In the genomic region with DNA sequence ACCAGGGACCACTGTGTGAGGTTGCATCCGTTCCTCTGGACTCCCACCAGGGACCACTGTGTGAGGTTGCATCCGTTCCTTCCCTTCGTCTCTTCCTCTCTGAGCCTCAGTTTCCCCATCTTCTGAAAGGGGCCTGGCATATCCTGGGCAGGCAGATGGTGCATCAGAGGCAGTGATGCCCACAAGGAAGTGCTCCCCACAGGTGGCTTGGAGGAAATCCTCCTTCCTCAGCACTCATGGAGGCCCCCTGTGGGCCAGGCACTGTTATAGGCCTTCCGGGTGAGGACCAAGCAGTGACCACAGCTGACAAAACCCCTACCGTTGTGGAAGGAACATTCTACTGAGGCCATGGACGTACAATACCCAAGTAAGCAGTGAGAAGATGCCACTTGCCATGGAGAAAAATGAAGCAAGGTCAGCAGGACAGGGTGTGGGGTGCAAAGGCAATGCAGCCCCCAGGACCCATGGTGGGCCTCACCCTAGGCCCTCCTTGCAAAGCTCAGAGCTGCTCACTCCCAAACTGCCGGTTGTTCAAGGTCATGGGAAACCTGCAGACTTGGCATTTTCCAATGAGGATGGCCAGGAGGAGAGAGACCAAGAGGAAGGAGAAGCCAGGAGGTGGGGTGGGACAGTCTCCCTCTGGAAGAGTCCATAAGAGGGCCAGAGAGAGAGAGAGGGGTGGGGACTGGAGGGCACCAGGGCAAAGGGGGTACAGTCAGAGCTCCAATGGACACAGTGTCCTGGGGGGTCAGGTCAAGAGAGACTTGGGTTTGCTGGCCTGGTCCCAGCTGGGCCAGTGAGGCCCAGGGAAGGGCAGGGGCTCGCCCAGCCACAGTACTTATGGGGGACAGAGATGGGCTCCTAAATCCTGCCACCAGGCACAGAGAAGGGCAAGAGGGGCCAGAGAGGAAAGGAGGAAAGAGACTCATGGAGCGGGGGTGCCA, we compare ENCODE assay signal across 9 cellular contexts. TPM values are rescaled to one million over a fixed set of nuclear protein-coding genes. Genes with fewer than 3 reads are reported as not detected.
A peak's percentile ranks its signal among the peaks of the same experiment; 100 is the strongest.
DNase-seq lines count a peak whose midpoint lies in the region; ATAC-seq lines count a peak whose summit lies in the region.
"Had no signal": no experiment of that assay in that cellular context is flagged by ENCODE, and none has a peak within 500 bp of the region (broad histone marks: within the 10 kb centered on the region; RNA-seq: fewer than 3 reads in every experiment).

No MANE protein-coding gene starts in this region.

- H2BK5ac ChIP-seq in neuronal stem cell (ENCODE audit: low read length): peak overlapping the region; percentile 26

- H3K9me3 ChIP-seq in neuronal stem cell (replicated peaks in 1 of 2; ENCODE audit: control insufficient read depth in 2 of 2, insufficient read depth in 1 of 2, low read depth in 1 of 2, low read length in 2 of 2): no peaks in the 10 kb centered on the region

- H3K79me1 ChIP-seq in neuronal stem cell (ENCODE audit: low read depth, low read length): peaks cover 3% of the 10 kb centered on the region

- peak overlapping the region; percentile 89 for H2BK15ac ChIP-seq in neuronal stem cell (ENCODE audit: low read length)

- H3K18ac ChIP-seq in neuronal stem cell (ENCODE audit: low read length): peak overlapping the region; percentile 87

- no peak overlapping the region for H4K8ac ChIP-seq in neuronal stem cell (ENCODE audit: low read depth, low read length)

- ATAC-seq in esophagus mucosa: peak; percentile 32
- no peak for ATAC-seq in GM21526 (IDR thresholded peaks at IDR 0.05; ENCODE audit: low FRiP score, unreplicated experiment)
- no peak for ATAC-seq in HG02970 (IDR thresholded peaks at IDR 0.05; ENCODE audit: low FRiP score, unreplicated experiment)

- no peak overlapping the region for H3K14ac ChIP-seq in neuronal stem cell (ENCODE audit: low read length)

- H3K36me3 ChIP-seq in neuronal stem cell (replicated peaks in 1 of 2; ENCODE audit: control insufficient read depth in 2 of 2, insufficient read depth in 2 of 2, low read length in 2 of 2): no peaks in the 10 kb centered on the region

- H4K91ac ChIP-seq in neuronal stem cell (ENCODE audit: low read depth, low read length, poor library complexity): no peak overlapping the region

- H3K27me3 ChIP-seq in neuronal stem cell (ENCODE audit: control insufficient read depth in 3 of 3, insufficient read depth in 3 of 3, low read depth in 1 of 3, low read length in 3 of 3): no peaks in the 10 kb centered on the region

- H2AFZ ChIP-seq in neuronal stem cell (ENCODE audit: low read length): peak overlapping the region; percentile 89

- H3K23ac ChIP-seq in neuronal stem cell (ENCODE audit: low read depth, low read length, poor library complexity): peak overlapping the region; percentile 6

- H3K4me3 ChIP-seq in neuronal stem cell (ENCODE audit: low read length in 2 of 2): peak overlapping the region; percentile 0 to 3

- H3K9ac ChIP-seq in neuronal stem cell (ENCODE audit: low read depth, low read length, poor library complexity): peak overlapping the region; percentile 24

- peak overlapping the region; percentile 1 for H3K27ac ChIP-seq in neuronal stem cell (replicated peaks; ENCODE audit: low read length)

- peak overlapping the region; percentile 45 for H3K4me2 ChIP-seq in neuronal stem cell (ENCODE audit: insufficient read depth, low read length, poor library complexity, severe bottlenecking)

- DNase-seq in NCI-H510A treated with DMSO at 0.1 percent for 48 hours (lab: John Stamatoyannopoulos, UW) (peak; percentile 7), NCI-H510A (lab: John Stamatoyannopoulos, UW) (no peak), SK-N-DZ (ENCODE audit: low spot score) (peak; percentile 64), neuronal stem cell (ENCODE audit: low spot score) (no peak), foreskin melanocyte (no peak)

- H3K4ac ChIP-seq in neuronal stem cell (ENCODE audit: low read length): peak overlapping the region; percentile 8

- H2BK120ac ChIP-seq in neuronal stem cell (ENCODE audit: low read depth, low read length): peak overlapping the region; percentile 17

- peak overlapping the region; percentile 76 for H2BK12ac ChIP-seq in neuronal stem cell (ENCODE audit: low read length)

- peak overlapping the region; percentile 99 for H2AK5ac ChIP-seq in neuronal stem cell (ENCODE audit: low read depth, low read length)

- peaks cover 24 to 37% of the 10 kb centered on the region in 2 donors for H3K4me1 ChIP-seq in neuronal stem cell (ENCODE audit: control insufficient read depth in 2 of 2, insufficient read depth in 1 of 2, low read depth in 1 of 2, low read length in 2 of 2)

- WGBS in neuronal stem cell (ENCODE audit: extremely low coverage in 2 of 2, insufficient read length in 2 of 2, insufficient replicate concordance in 1 of 2), 2 donors: no CpG with 5 or more reads among the region's 9 CpGs

RNA-seq across cellular contexts. Expression of a gene that starts 51.1 kb away (rescaled TPM):
- not detected in 2 replicates for polyA plus RNA-seq in SK-N-DZ (2014; cell fraction: cytosol; rRNA removed)
- 0.13 TPM in 1 of 2 replicates, not detected in the other for polyA plus RNA-seq in SK-N-DZ (2014; cell fraction: nucleus; rRNA removed)
- not detected for total RNA-seq in esophagus mucosa
- 0.11 TPM for polyA plus RNA-seq in neuronal stem cell (2013, experiment 1 of 2)
- polyA plus RNA-seq in neuronal stem cell (2013, experiment 2 of 2): 0.07 TPM
- total RNA-seq: subcutaneous adipose tissue had no signal

RNA-seq across cellular contexts. Expression of a gene that starts 56.2 kb away (rescaled TPM):
- polyA plus RNA-seq in SK-N-DZ (2014; cell fraction: cytosol; rRNA removed): 72.1 and 78.3 TPM in 2 replicates
- polyA plus RNA-seq in SK-N-DZ (2014; cell fraction: nucleus; rRNA removed): 29.8 and 37.9 TPM in 2 replicates
- 18.8 TPM for total RNA-seq in esophagus mucosa
- 24.4 TPM for polyA plus RNA-seq in neuronal stem cell (2013, experiment 1 of 2)
- 22.5 TPM for polyA plus RNA-seq in neuronal stem cell (2013, experiment 2 of 2)

Comparison
In these comparisons a context has a peak if more than half of its experiments do, and no peak if none do; other contexts are left out.
1. DNase-seq: peak in NCI-H510A treated with DMSO at 0.1 percent for 48 hours (single experiment) and SK-N-DZ (single experiment); none in NCI-H510A (single experiment), neuronal stem cell (single experiment) and foreskin melanocyte (single experiment).